In the genomic region with DNA sequence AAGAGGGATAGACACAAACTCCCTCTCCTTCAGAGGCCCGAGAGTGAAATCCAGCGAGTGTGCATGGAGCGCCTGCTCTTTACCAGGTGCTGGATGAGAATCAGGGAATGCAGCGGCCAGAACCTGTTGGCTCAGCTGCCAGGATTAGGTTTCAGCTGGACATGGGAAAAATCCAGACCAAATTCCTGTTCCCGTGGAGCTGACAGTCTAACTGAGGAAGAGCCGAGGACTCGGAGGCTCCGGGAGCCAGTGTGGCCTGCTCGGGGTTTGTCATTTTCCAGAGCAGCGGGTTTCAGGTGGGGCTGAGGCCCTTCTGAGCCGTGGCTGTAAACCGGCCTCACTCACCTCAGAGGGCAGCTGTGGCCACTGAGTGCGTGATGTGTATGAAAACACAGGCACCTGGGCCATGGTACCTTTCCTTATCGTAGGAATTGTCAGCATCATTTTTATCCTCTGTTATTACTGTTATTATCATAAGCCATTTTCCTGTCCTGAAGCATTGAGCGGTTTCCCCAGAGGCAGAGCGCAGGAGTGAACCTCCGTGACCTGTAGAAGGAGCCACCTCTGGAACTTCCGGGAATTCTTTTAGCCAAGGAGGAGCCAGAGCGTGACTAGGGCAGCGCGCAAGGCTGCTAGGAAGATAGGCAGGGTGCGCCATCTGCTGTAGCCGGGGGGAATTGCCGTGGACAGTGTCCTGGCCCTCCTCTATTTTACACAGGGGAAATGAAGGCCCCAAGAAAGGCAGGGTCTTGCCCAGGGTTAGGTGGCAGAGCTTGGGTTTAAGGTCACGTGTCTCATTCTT, we compare ENCODE assay signal across 1 cellular context.
A peak's percentile ranks its signal among the peaks of the same experiment; 100 is the strongest.
TF ChIP-seq lines count a peak whose summit lies in the region.

No MANE protein-coding gene starts in this region.

TF ChIP-seq in HepG2, 621 proteins besides CTCF, POLR2A, EP300 and RAD21 (continued from another document and continues in another):
- TF ChIP-seq ZKSCAN8 (CRISPR knock-in tag; IDR thresholded peaks at IDR 0.05; ENCODE audit: borderline replicate concordance) = peak; percentile 94; the same call in 1 of the 2 replicates
- TF ChIP-seq NR1H2 (CRISPR knock-in tag; IDR thresholded peaks at IDR 0.05; ENCODE audit: borderline replicate concordance, low read depth) = no peak
- TF ChIP-seq, protein P1, sequence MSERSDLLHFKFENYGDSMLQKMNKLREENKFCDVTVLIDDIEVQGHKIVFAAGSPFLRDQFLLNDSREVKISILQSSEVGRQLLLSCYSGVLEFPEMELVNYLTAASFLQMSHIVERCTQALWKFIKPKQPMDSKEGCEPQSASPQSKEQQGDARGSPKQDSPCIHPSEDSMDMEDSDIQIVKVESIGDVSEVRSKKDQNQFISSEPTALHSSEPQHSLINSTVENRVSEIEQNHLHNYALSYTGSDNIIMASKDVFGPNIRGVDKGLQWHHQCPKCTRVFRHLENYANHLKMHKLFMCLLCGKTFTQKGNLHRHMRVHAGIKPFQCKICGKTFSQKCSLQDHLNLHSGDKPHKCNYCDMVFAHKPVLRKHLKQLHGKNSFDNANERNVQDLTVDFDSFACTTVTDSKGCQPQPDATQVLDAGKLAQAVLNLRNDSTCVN (CRISPR knock-in tag; IDR thresholded peaks at IDR 0.05; ENCODE audit: borderline replicate concordance) = peak; percentile 62; the same call in 1 of the 2 replicates
- TF ChIP-seq RFX5 (IDR thresholded peaks at IDR 0.05; ENCODE audit: low read depth, low read length) = no peak; the same call in 1 of the 2 replicates
- TF ChIP-seq ZNF24 (IDR thresholded peaks at IDR 0.05) = no peak
- TF ChIP-seq ZMYM3 (CRISPR knock-in tag; IDR thresholded peaks at IDR 0.05) = no peak; the same call in 1 of the 2 replicates
- peak; percentile 73 for TF ChIP-seq TEAD3 (CRISPR knock-in tag; optimal IDR thresholded peaks at IDR 0.05; ENCODE audit: borderline replicate concordance)
- no peak for TF ChIP-seq KLF15 (CRISPR knock-in tag; IDR thresholded peaks at IDR 0.05; ENCODE audit: borderline replicate concordance)
- no peak for TF ChIP-seq ZNF3 (CRISPR knock-in tag; IDR thresholded peaks at IDR 0.05)
- TF ChIP-seq, protein P2, sequence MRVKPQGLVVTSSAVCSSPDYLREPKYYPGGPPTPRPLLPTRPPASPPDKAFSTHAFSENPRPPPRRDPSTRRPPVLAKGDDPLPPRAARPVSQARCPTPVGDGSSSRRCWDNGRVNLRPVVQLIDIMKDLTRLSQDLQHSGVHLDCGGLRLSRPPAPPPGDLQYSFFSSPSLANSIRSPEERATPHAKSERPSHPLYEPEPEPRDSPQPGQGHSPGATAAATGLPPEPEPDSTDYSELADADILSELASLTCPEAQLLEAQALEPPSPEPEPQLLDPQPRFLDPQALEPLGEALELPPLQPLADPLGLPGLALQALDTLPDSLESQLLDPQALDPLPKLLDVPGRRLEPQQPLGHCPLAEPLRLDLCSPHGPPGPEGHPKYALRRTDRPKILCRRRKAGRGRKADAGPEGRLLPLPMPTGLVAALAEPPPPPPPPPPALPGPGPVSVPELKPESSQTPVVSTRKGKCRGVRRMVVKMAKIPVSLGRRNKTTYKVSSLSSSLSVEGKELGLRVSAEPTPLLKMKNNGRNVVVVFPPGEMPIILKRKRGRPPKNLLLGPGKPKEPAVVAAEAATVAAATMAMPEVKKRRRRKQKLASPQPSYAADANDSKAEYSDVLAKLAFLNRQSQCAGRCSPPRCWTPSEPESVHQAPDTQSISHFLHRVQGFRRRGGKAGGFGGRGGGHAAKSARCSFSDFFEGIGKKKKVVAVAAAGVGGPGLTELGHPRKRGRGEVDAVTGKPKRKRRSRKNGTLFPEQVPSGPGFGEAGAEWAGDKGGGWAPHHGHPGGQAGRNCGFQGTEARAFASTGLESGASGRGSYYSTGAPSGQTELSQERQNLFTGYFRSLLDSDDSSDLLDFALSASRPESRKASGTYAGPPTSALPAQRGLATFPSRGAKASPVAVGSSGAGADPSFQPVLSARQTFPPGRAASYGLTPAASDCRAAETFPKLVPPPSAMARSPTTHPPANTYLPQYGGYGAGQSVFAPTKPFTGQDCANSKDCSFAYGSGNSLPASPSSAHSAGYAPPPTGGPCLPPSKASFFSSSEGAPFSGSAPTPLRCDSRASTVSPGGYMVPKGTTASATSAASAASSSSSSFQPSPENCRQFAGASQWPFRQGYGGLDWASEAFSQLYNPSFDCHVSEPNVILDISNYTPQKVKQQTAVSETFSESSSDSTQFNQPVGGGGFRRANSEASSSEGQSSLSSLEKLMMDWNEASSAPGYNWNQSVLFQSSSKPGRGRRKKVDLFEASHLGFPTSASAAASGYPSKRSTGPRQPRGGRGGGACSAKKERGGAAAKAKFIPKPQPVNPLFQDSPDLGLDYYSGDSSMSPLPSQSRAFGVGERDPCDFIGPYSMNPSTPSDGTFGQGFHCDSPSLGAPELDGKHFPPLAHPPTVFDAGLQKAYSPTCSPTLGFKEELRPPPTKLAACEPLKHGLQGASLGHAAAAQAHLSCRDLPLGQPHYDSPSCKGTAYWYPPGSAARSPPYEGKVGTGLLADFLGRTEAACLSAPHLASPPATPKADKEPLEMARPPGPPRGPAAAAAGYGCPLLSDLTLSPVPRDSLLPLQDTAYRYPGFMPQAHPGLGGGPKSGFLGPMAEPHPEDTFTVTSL (CRISPR knock-in tag; IDR thresholded peaks at IDR 0.05; ENCODE audit: borderline replicate concordance) = no peak
- peak; percentile 92; the same call in 1 of the 2 replicates for TF ChIP-seq ZNF205 (CRISPR knock-in tag; IDR thresholded peaks at IDR 0.05)
- TF ChIP-seq, protein P3, sequence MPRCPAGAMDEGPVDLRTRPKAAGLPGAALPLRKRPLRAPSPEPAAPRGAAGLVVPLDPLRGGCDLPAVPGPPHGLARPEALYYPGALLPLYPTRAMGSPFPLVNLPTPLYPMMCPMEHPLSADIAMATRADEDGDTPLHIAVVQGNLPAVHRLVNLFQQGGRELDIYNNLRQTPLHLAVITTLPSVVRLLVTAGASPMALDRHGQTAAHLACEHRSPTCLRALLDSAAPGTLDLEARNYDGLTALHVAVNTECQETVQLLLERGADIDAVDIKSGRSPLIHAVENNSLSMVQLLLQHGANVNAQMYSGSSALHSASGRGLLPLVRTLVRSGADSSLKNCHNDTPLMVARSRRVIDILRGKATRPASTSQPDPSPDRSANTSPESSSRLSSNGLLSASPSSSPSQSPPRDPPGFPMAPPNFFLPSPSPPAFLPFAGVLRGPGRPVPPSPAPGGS (CRISPR knock-in tag; IDR thresholded peaks at IDR 0.05) = peak; percentile 90
- TF ChIP-seq, protein P4, sequence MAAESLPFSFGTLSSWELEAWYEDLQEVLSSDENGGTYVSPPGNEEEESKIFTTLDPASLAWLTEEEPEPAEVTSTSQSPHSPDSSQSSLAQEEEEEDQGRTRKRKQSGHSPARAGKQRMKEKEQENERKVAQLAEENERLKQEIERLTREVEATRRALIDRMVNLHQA (CRISPR knock-in tag; IDR thresholded peaks at IDR 0.05) = 0 out of 2 replicates have a peak, but pooled peaks have one; percentile 88
- TF ChIP-seq ZNF34 (CRISPR knock-in tag; IDR thresholded peaks at IDR 0.05; ENCODE audit: borderline replicate concordance) = peak; percentile 98; the same call in 1 of the 2 replicates
- no peak for TF ChIP-seq ZNF709 (CRISPR knock-in tag; IDR thresholded peaks at IDR 0.05)
- TF ChIP-seq SCMH1 (CRISPR knock-in tag; IDR thresholded peaks at IDR 0.05; ENCODE audit: borderline replicate concordance) = no peak
- no peak for TF ChIP-seq SYNCRIP (IDR thresholded peaks at IDR 0.05; ENCODE audit: insufficient read depth, low read depth, low read length)
- peak; percentile 42; the same call in 1 of the 2 replicates for TF ChIP-seq ZC3H4 (CRISPR knock-in tag; IDR thresholded peaks at IDR 0.05; ENCODE audit: borderline replicate concordance)
- TF ChIP-seq CCDC6 (CRISPR knock-in tag; IDR thresholded peaks at IDR 0.05) = peak; percentile 31; the same call in 1 of the 2 replicates
- TF ChIP-seq THAP11 (CRISPR knock-in tag; IDR thresholded peaks at IDR 0.05) = peak; percentile 86
- peak; percentile 66; the same call in 1 of the 2 replicates for TF ChIP-seq KAT7 (CRISPR knock-in tag; IDR thresholded peaks at IDR 0.05; ENCODE audit: borderline replicate concordance)
- peak; percentile 96 for TF ChIP-seq KDM2A (CRISPR knock-in tag; IDR thresholded peaks at IDR 0.05; ENCODE audit: borderline replicate concordance, low read depth)
- TF ChIP-seq ZNF224 (CRISPR knock-in tag; IDR thresholded peaks at IDR 0.05) = peak; percentile 85; the same call in 1 of the 2 replicates
- no peak for TF ChIP-seq SNRNP70 (IDR thresholded peaks at IDR 0.05; ENCODE audit: low read depth, low read length)
- no peak for TF ChIP-seq HHEX (CRISPR knock-in tag; IDR thresholded peaks at IDR 0.05)
- peak; percentile 82 for TF ChIP-seq ZNF441 (CRISPR knock-in tag; IDR thresholded peaks at IDR 0.05; ENCODE audit: borderline replicate concordance)
- peak; percentile 13 for TF ChIP-seq JARID2 (CRISPR knock-in tag; IDR thresholded peaks at IDR 0.05; ENCODE audit: insufficient replicate concordance)
- TF ChIP-seq HMG20A (CRISPR knock-in tag; IDR thresholded peaks at IDR 0.05; ENCODE audit: borderline replicate concordance) = 0 out of 2 replicates have a peak, but pooled peaks have one; percentile 13
- no peak for TF ChIP-seq MATR3 (CRISPR knock-in tag; IDR thresholded peaks at IDR 0.05)
- no peak for TF ChIP-seq ZNF572 (CRISPR knock-in tag; IDR thresholded peaks at IDR 0.05)
- peak; percentile 80; the same call in 1 of the 2 replicates for TF ChIP-seq ZBTB20 (CRISPR knock-in tag; IDR thresholded peaks at IDR 0.05; ENCODE audit: borderline replicate concordance, low read depth)
- no peak for TF ChIP-seq ADNP (CRISPR knock-in tag; IDR thresholded peaks at IDR 0.05)
- TF ChIP-seq, protein P5, sequence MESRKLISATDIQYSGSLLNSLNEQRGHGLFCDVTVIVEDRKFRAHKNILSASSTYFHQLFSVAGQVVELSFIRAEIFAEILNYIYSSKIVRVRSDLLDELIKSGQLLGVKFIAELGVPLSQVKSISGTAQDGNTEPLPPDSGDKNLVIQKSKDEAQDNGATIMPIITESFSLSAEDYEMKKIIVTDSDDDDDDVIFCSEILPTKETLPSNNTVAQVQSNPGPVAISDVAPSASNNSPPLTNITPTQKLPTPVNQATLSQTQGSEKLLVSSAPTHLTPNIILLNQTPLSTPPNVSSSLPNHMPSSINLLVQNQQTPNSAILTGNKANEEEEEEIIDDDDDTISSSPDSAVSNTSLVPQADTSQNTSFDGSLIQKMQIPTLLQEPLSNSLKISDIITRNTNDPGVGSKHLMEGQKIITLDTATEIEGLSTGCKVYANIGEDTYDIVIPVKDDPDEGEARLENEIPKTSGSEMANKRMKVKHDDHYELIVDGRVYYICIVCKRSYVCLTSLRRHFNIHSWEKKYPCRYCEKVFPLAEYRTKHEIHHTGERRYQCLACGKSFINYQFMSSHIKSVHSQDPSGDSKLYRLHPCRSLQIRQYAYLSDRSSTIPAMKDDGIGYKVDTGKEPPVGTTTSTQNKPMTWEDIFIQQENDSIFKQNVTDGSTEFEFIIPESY (CRISPR knock-in tag; IDR thresholded peaks at IDR 0.05) = peak; percentile 64; the same call in 1 of the 2 replicates
- TF ChIP-seq, protein P6, sequence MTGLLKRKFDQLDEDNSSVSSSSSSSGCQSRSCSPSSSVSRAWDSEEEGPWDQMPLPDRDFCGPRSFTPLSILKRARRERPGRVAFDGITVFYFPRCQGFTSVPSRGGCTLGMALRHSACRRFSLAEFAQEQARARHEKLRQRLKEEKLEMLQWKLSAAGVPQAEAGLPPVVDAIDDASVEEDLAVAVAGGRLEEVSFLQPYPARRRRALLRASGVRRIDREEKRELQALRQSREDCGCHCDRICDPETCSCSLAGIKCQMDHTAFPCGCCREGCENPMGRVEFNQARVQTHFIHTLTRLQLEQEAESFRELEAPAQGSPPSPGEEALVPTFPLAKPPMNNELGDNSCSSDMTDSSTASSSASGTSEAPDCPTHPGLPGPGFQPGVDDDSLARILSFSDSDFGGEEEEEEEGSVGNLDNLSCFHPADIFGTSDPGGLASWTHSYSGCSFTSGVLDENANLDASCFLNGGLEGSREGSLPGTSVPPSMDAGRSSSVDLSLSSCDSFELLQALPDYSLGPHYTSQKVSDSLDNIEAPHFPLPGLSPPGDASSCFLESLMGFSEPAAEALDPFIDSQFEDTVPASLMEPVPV (CRISPR knock-in tag; IDR thresholded peaks at IDR 0.05) = 0 out of 2 replicates have a peak, but pooled peaks have one; percentile 6
- TF ChIP-seq NFYB (CRISPR knock-in tag; IDR thresholded peaks at IDR 0.05) = peak; percentile 6; the same call in 1 of the 2 replicates
- peak; percentile 70; the same call in 1 of the 2 replicates for TF ChIP-seq SP140L (CRISPR knock-in tag; IDR thresholded peaks at IDR 0.05; ENCODE audit: borderline replicate concordance)
- no peak for TF ChIP-seq RFX1 (IDR thresholded peaks at IDR 0.05)
- TF ChIP-seq, protein P7, sequence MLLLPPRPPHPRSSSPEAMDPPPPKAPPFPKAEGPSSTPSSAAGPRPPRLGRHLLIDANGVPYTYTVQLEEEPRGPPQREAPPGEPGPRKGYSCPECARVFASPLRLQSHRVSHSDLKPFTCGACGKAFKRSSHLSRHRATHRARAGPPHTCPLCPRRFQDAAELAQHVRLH (CRISPR knock-in tag; IDR thresholded peaks at IDR 0.05; ENCODE audit: borderline replicate concordance, low read depth) = peak; percentile 91
- TF ChIP-seq ZBTB1 (CRISPR knock-in tag; IDR thresholded peaks at IDR 0.05; ENCODE audit: borderline replicate concordance) = peak; percentile 81; the same call in 1 of the 2 replicates
- peak; percentile 87 for TF ChIP-seq ZSCAN29 (CRISPR knock-in tag; conservative IDR thresholded peaks at IDR 0.05)
- no peak for TF ChIP-seq JUNB (CRISPR knock-in tag; IDR thresholded peaks at IDR 0.05; ENCODE audit: borderline replicate concordance)
- peak; percentile 59; the same call in 1 of the 2 replicates for TF ChIP-seq ZBTB38 (CRISPR knock-in tag; IDR thresholded peaks at IDR 0.05)
- peak; percentile 98 for TF ChIP-seq XRCC5 (optimal IDR thresholded peaks at IDR 0.05; ENCODE audit: low read length)
- TF ChIP-seq ZSCAN20 (CRISPR knock-in tag; IDR thresholded peaks at IDR 0.05; ENCODE audit: borderline replicate concordance) = no peak
- peak; percentile 76 for TF ChIP-seq YEATS4 (CRISPR knock-in tag; IDR thresholded peaks at IDR 0.05; ENCODE audit: borderline replicate concordance)
- TF ChIP-seq, protein P8, sequence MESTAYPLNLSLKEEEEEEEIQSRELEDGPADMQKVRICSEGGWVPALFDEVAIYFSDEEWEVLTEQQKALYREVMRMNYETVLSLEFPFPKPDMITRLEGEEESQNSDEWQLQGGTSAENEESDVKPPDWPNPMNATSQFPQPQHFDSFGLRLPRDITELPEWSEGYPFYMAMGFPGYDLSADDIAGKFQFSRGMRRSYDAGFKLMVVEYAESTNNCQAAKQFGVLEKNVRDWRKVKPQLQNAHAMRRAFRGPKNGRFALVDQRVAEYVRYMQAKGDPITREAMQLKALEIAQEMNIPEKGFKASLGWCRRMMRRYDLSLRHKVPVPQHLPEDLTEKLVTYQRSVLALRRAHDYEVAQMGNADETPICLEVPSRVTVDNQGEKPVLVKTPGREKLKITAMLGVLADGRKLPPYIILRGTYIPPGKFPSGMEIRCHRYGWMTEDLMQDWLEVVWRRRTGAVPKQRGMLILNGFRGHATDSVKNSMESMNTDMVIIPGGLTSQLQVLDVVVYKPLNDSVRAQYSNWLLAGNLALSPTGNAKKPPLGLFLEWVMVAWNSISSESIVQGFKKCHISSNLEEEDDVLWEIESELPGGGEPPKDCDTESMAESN (CRISPR knock-in tag; conservative IDR thresholded peaks at IDR 0.05) = peak; percentile 67; the same call in 1 of the 2 replicates
- TF ChIP-seq GLI4 (CRISPR knock-in tag; IDR thresholded peaks at IDR 0.05; ENCODE audit: borderline replicate concordance) = peak; percentile 99
- TF ChIP-seq, protein P9, sequence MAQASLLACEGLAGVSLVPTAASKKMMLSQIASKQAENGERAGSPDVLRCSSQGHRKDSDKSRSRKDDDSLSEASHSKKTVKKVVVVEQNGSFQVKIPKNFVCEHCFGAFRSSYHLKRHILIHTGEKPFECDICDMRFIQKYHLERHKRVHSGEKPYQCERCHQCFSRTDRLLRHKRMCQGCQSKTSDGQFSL (CRISPR knock-in tag; IDR thresholded peaks at IDR 0.05) = 0 out of 2 replicates have a peak, but pooled peaks have one; percentile 19
- no peak for TF ChIP-seq ZNF570 (CRISPR knock-in tag; IDR thresholded peaks at IDR 0.05; ENCODE audit: borderline replicate concordance)
